ENCODE assay signal across 8 cellular contexts in the genomic region with DNA sequence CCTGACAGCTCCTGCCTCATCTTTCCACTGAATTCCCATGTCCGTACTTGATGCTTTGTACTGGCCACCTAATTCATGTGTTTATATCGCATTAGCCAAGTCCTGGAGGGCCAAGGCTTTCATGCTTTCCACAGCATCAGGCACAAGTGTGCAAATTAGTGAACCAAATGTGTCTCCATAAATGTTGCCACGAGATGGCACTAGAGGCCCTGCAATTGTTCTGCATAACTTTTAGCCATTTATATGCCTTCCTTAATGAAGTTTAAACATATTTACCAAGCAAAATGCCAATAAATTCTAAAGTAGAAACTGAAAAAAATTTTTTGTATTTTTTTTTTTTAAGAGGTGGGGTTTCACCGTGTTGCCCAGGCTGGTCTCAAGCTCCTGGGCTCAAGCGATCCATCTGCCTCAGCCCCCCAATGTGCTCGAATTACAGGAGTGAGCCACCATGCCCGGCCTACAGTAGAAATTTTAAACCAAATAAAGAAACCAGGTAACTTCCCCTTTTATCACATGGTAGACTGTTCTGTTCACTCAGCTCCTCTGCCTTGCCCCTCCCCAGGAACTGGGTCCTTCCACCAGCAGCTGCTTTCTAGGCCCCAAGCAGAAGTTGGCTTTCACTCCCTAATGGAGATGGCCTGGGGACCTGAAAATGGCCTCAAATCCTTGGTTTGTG. TPM values are rescaled to one million over a fixed set of nuclear protein-coding genes. Genes with fewer than 3 reads are reported as not detected.
DNase-seq lines count a peak whose midpoint lies in the region; ATAC-seq and TF ChIP-seq lines count a peak whose summit lies in the region.

No MANE protein-coding gene starts in this region.

- WGBS in upper lobe of left lung, 2 donors = 55 to 56% methylated on average over 7 of the region's 7 CpGs

- no peak overlapping the region for H3K4me3 Mint-ChIP-seq in activated CD8-positive, alpha-beta T cell treated with anti-CD3 and anti-CD28 coated beads for 36 hours
- no peak overlapping the region for H3K4me3 Mint-ChIP-seq in natural killer cell

- H3K27ac ChIP-seq in upper lobe of left lung = no peak overlapping the region

- no peaks in the 10 kb centered on the region for H3K9me3 Mint-ChIP-seq in activated CD8-positive, alpha-beta T cell treated with anti-CD3 and anti-CD28 coated beads for 36 hours
- H3K9me3 Mint-ChIP-seq in natural killer cell = no peaks in the 10 kb centered on the region

- no peaks in the 10 kb centered on the region for H3K4me1 Mint-ChIP-seq in activated CD8-positive, alpha-beta T cell treated with anti-CD3 and anti-CD28 coated beads for 36 hours (ENCODE audit: low read depth)
- H3K4me1 Mint-ChIP-seq in natural killer cell = peaks cover 4% of the 10 kb centered on the region in 2 donors

- no peak for TF ChIP-seq POLR2A in upper lobe of left lung (IDR thresholded peaks at IDR 0.05)

- no peaks in the 10 kb centered on the region for H3K27me3 ChIP-seq in upper lobe of left lung

- peaks cover 5% of the 10 kb centered on the region for H3K36me3 Mint-ChIP-seq in activated CD8-positive, alpha-beta T cell treated with anti-CD3 and anti-CD28 coated beads for 36 hours (ENCODE audit: low read depth)
- no peaks in the 10 kb centered on the region for H3K36me3 Mint-ChIP-seq in natural killer cell

- TF ChIP-seq CTCF in AG10803 (conservative IDR thresholded peaks at IDR 0.05; ENCODE audit: low read length) (peak; percentile 80), natural killer cell (IDR thresholded peaks at IDR 0.05) (peak; percentile 70), upper lobe of left lung (IDR thresholded peaks at IDR 0.05) (peak; percentile 34 to 68 (median 52))
- TF ChIP-seq CTCF in activated CD8-positive, alpha-beta T cell treated with anti-CD3 and anti-CD28 coated beads for 36 hours (IDR thresholded peaks at IDR 0.05) = peak; percentile 65

- intact Hi-C loops in activated CD8-positive, alpha-beta T cell treated with anti-CD3 and anti-CD28 coated beads for 36 hours (cut with micrococcal nuclease) = no loop called here
- intact Hi-C loops in natural killer cell (cut with micrococcal nuclease) = loop anchor here (1.0 to 5.0 kb wide), 4 partner anchors 114 to 454 kb away; a partner anchor contains a TSS

- no peaks in the 10 kb centered on the region for H3K27me3 Mint-ChIP-seq in activated CD8-positive, alpha-beta T cell treated with anti-CD3 and anti-CD28 coated beads for 36 hours
- no peaks in the 10 kb centered on the region for H3K27me3 Mint-ChIP-seq in natural killer cell (ENCODE audit: low read depth in 2 of 2)

- no peak overlapping the region for H3K4me3 ChIP-seq in AG10803 (ENCODE audit: low read length)
- no peak overlapping the region for H3K4me3 ChIP-seq in upper lobe of left lung

- H3K4me1 ChIP-seq in upper lobe of left lung = peaks cover 0 to 6% (median 0%) of the 10 kb centered on the region in 4 donors

- POLR2A ChIA-PET in activated CD8-positive, alpha-beta T cell treated with anti-CD3 and anti-CD28 coated beads for 36 hours (lab: Charles Lee) = interaction anchor here (0.7 kb wide), 1 partner anchor 167 kb away, joined by 3 read pairs; no protein-coding TSS in a partner anchor

- no peak overlapping the region for H3K27ac Mint-ChIP-seq in activated CD8-positive, alpha-beta T cell treated with anti-CD3 and anti-CD28 coated beads for 36 hours
- peak overlapping the region in 1 of 2 donors; percentile 56 for H3K27ac Mint-ChIP-seq in natural killer cell

- peak; percentile 58 for DNase-seq in AG10803 (ENCODE audit: low read depth)
- peak; percentile 5 for DNase-seq in NCI-H2227 treated with DMSO at 0.1 percent for 48 hours (lab: John Stamatoyannopoulos, UW)
- peak; percentile 72 for DNase-seq in activated CD8-positive, alpha-beta T cell treated with anti-CD3 and anti-CD28 coated beads for 36 hours
- peak; percentile 31 for DNase-seq in natural killer cell
- DNase-seq in upper lobe of left lung = no peak

- H3K36me3 ChIP-seq in upper lobe of left lung = peaks cover 0 to 9% (median 1%) of the 10 kb centered on the region in 4 donors

- H3K9me3 ChIP-seq in upper lobe of left lung = no peaks in the 10 kb centered on the region

- ATAC-seq in GM18511 (IDR thresholded peaks at IDR 0.05; ENCODE audit: unreplicated experiment) (peak; percentile 63), esophagus mucosa (peak; percentile 76), natural killer cell (peak; percentile 61 to 75 (median 68)), upper lobe of left lung (ENCODE audit: low FRiP score in 2 of 2) (peak in 1 of 2 donors; percentile 78), HG02588 (IDR thresholded peaks at IDR 0.05; ENCODE audit: unreplicated experiment) (no peak)
- peak; percentile 65 for ATAC-seq in activated CD8-positive, alpha-beta T cell treated with anti-CD3 and anti-CD28 coated beads for 36 hours

- TF ChIP-seq EP300 in upper lobe of left lung (IDR thresholded peaks at IDR 0.05) = no peak

- CTCF ChIA-PET in activated CD8-positive, alpha-beta T cell treated with anti-CD3 and anti-CD28 coated beads for 36 hours (lab: Charles Lee) = interaction anchor here (0.6 to 3.2 kb wide), 40 partner anchors 9 to 453 kb away, joined by 3 to 25 read pairs (median 5); a partner anchor contains a TSS

RNA-seq across cellular contexts. Expression of a gene that starts 20.8 kb away (rescaled TPM):
- 1 to 10 TPM; 7.8 to 8.2 TPM for total RNA-seq in activated CD8-positive, alpha-beta T cell treated with anti-CD3 and anti-CD28 coated beads for 36 hours
- total RNA-seq in esophagus mucosa (2.5 TPM), natural killer cell (10 to 100 TPM; 23.1 to 35.5 (median 27.2) TPM), upper lobe of left lung (10 to 100 TPM in 4 of 6 donors, 1 to 10 TPM in 2; 4.6 to 45.1 (median 16.9) TPM)

RNA-seq across cellular contexts. Expression of a gene that starts 49.0 kb away (rescaled TPM):
- 10 to 100 TPM; 23.7 to 28.1 TPM for total RNA-seq in activated CD8-positive, alpha-beta T cell treated with anti-CD3 and anti-CD28 coated beads for 36 hours
- total RNA-seq in esophagus mucosa (17.7 TPM), natural killer cell (10 to 100 TPM; 22.7 to 28.2 (median 22.9) TPM), upper lobe of left lung (100 to 1,000 TPM in 1 of 6 donors, 10 to 100 TPM in 5; 16.0 to 112 (median 28.3) TPM)

RNA-seq across cellular contexts. Expression of a gene that starts 49.5 kb away (rescaled TPM):
- 10 to 100 TPM; 15.8 to 16.0 TPM for total RNA-seq in activated CD8-positive, alpha-beta T cell treated with anti-CD3 and anti-CD28 coated beads for 36 hours
- total RNA-seq in esophagus mucosa = 3.5 TPM
- total RNA-seq in natural killer cell = 10 to 100 TPM in 2 of 3 donors, 1 to 10 TPM in 1; 9.6 to 16.1 (median 14.1) TPM
- total RNA-seq in upper lobe of left lung = 10 to 100 TPM in 1 of 6 donors, 1 to 10 TPM in 5; 5.6 to 14.7 (median 7.0) TPM

Comparison
In these comparisons a context has a peak if more than half of its experiments do, and no peak if none do; other contexts are left out.
1. DNase-seq: peak in AG10803 (single experiment), NCI-H2227 treated with DMSO at 0.1 percent for 48 hours (single experiment), activated CD8-positive, alpha-beta T cell treated with anti-CD3 and anti-CD28 coated beads for 36 hours (single experiment) and natural killer cell (single experiment); none in upper lobe of left lung (0 of 2).
2. Peak in every context shown above with its lines, with median percentiles within 50 percentile points of each other: CTCF ChIP-seq.